28 cellular contexts compared by ENCODE assay signal in the genomic region with DNA sequence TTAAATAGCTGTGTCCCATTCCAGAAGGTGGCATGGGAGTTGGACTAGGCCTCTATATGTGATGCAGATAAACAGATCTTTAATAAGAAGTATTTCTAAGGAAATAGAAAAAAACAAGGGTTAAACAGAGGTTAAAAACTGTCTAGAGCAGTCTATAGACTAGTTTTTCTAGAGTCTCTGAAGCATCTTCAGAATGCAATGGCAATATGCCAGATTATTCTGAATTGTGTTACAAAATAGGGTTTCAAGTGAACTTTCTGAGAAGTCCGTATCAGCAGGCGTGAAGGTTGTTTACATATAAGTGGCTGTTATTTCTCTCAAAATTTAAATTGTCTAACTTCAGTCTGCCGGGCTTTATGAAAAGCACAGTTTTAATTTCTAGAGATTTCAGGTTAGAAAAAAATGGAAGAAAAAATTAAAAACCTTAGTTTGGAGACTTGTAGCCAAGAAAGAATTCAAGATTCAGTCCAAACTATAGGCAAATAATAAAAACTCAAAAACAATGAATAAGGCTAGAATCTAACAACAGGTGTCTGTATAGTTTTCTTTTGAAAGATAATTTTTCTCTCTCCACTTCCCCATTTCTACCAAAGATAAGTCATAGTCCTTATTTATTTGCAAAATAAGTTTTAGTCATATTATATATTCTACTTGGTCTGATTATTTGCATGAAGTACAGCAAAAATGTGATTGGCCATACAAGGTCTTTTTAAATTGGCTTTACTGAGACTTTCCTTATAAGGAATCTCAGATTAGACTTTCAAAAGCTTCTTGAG. TPM values are rescaled to one million over a fixed set of nuclear protein-coding genes. Genes with fewer than 3 reads are reported as not detected.
DNase-seq lines count a peak whose midpoint lies in the region; ATAC-seq and TF ChIP-seq lines count a peak whose summit lies in the region.
"Had no signal": no experiment of that assay in that cellular context is flagged by ENCODE, and none has a peak within 500 bp of the region (broad histone marks: within the 10 kb centered on the region; RNA-seq: fewer than 3 reads in every experiment).

No MANE protein-coding gene starts in this region.

- CTCF ChIA-PET in HCT116 (lab: Charles Lee) = no interaction called here

- no peak for DNase-seq in HCT116 (ENCODE audit: low read depth, low spot score)
- DNase-seq in RPMI8226 = peak; percentile 40
- DNase-seq in activated CD4-positive, alpha-beta T cell treated with anti-CD3 and anti-CD28 coated beads, Interleukin-2, amount 50 U/mL, for 4 hours = no peak
- DNase-seq in dedifferentiated amniotic fluid mesenchymal stem cell (ENCODE audit: extremely low spot score) = no peak
- DNase-seq in ovary = no peak
- DNase-seq in omental fat pad (ENCODE audit: low spot score) = no peak
- DNase-seq: activated CD4-positive, alpha-beta T cell treated with anti-CD3 and anti-CD28 coated beads for 4 hours; activated T-cell treated with anti-CD3 and anti-CD28 coated beads, Interleukin-2, amount 50 U/mL, for 24 hours; Caco-2; DMS79 treated with DMSO at 0.1 percent for 48 hours; effector memory CD8-positive, alpha-beta T cell; erythroblast; foreskin melanocyte; heart right ventricle; NCI-H1417 treated with DMSO at 0.1 percent for 48 hours; NCI-H2107; NCI-H446; NCI-H82; posterior cingulate gyrus; stimulated activated CD4-positive, alpha-beta T cell treated with anti-CD3 and anti-CD28 coated beads, Interleukin-2, amount 100 ng/mL, for 48 hours; substantia nigra had no signal

- H4K20me1 ChIP-seq in HCT116 (ENCODE audit: insufficient read depth) = no peaks in the 10 kb centered on the region

- intact Hi-C loops in HCT116 (cut with micrococcal nuclease) = no loop called here
- intact Hi-C loops in ovary (cut with DNase I) = no loop called here

- H3K4me2 ChIP-seq in HCT116 (ENCODE audit: low read length) = no peak overlapping the region

- 23 to 74% (median 45%) methylated on average over 3 of the region's 3 CpGs for WGBS in ovary, 3 donors

- RAD21 ChIA-PET in HCT116 (lab: Charles Lee; ENCODE audit: low non-redundant PET in 1 of 2, low total read pairs in 2 of 2, uncharacterized antibody in 2 of 2, unreplicated experiment in 2 of 2) = no interaction called here

- H3K36me3 ChIP-seq in HCT116 (ENCODE audit: control insufficient read depth in 1 of 2, insufficient read depth in 2 of 2, low read length in 2 of 2) (no peaks in the 10 kb centered on the region), iPS-20b (ENCODE audit: insufficient read depth, low read depth, low read length) (no peaks in the 10 kb centered on the region), ovary (no peaks in the 10 kb centered on the region)
- H3K36me3 ChIP-seq: heart right ventricle had no signal

- peak overlapping the region; percentile 18 for H2AFZ ChIP-seq in HCT116 (ENCODE audit: low read depth, low read length, poor library complexity, severe bottlenecking)

- TF ChIP-seq RAD21 in HCT116 (IDR thresholded peaks at IDR 0.05; ENCODE audit: low read depth) = no peak

- POLR2A ChIA-PET in HCT116 (lab: Charles Lee) = no interaction called here

- H3K9me3 ChIP-seq in HCT116 (ENCODE audit: control insufficient read depth in 1 of 2, insufficient read depth in 1 of 2, low read depth in 1 of 2, low read length in 2 of 2) (no peaks in the 10 kb centered on the region), iPS-20b (ENCODE audit: insufficient read depth, low read depth, low read length) (no peaks in the 10 kb centered on the region), ovary (no peaks in the 10 kb centered on the region)
- H3K9me3 ChIP-seq: Caco-2, heart right ventricle had no signal

- no peak overlapping the region for H3K27ac ChIP-seq in HCT116 (ENCODE audit: low read depth, low read length)
- H3K27ac ChIP-seq in iPS-20b (ENCODE audit: low read length) = peak overlapping the region; percentile 32
- no peak overlapping the region for H3K27ac ChIP-seq in ovary
- H3K27ac ChIP-seq: heart right ventricle had no signal

- ATAC-seq in HCT116 (no peak), omental fat pad (ENCODE audit: low FRiP score) (no peak)
- ATAC-seq: effector memory CD8-positive, alpha-beta T cell; heart right ventricle; right cardiac atrium had no signal

- no peaks in the 10 kb centered on the region for H3K27me3 ChIP-seq in HCT116 (ENCODE audit: insufficient read depth, low read length)
- H3K27me3 ChIP-seq in iPS-20b (ENCODE audit: insufficient read depth, low read length) = no peaks in the 10 kb centered on the region
- no peaks in the 10 kb centered on the region for H3K27me3 ChIP-seq in ovary
- H3K27me3 ChIP-seq: heart right ventricle had no signal

- no peak for TF ChIP-seq EP300 in ovary (IDR thresholded peaks at IDR 0.05)

- BruUV-seq in HCT116 (replicated peaks; lab: Mats Ljungman, UMichigan) = no TSS peak

- TF ChIP-seq POLR2A in HCT116 (IDR thresholded peaks at IDR 0.05; ENCODE audit: borderline replicate concordance, extremely low read depth, insufficient read depth, insufficient read length) (no peak), ovary (IDR thresholded peaks at IDR 0.05) (no peak)

- H3K9ac ChIP-seq in HCT116 (ENCODE audit: low read length) (no peak overlapping the region), iPS-20b (ENCODE audit: low read depth, low read length) (peak overlapping the region; percentile 34; the same call in 1 of the 2 replicates)

- TF ChIP-seq CTCF in HCT116 (IDR thresholded peaks at IDR 0.05 in 2 of 3, conservative IDR thresholded peaks at IDR 0.05 in 1 of 3; ENCODE audit: borderline replicate concordance in 1 of 3, insufficient read depth in 1 of 3, low read depth in 2 of 3, low read length in 2 of 3) (no peak), ovary (IDR thresholded peaks at IDR 0.05) (no peak), omental fat pad (IDR thresholded peaks at IDR 0.05) (no peak)

- no peaks in the 10 kb centered on the region for H3K9me2 ChIP-seq in HCT116 (ENCODE audit: insufficient read depth)

- H3K4me3 ChIP-seq in HCT116 (replicated peaks in 1 of 2; ENCODE audit: low read depth in 1 of 2, low read length in 2 of 2) (no peak overlapping the region), iPS-20b (ENCODE audit: low read length) (no peak overlapping the region), ovary (no peak overlapping the region)
- H3K4me3 ChIP-seq: heart right ventricle, lung had no signal

- H3K4me1 ChIP-seq in HCT116 (ENCODE audit: control insufficient read depth in 1 of 2, insufficient read depth in 2 of 2, low read length in 2 of 2) (peaks cover 0 to 3% of the 10 kb centered on the region in 2 experiments; a peak in 1 of 4 replicates), iPS-20b (ENCODE audit: insufficient read depth, low read length) (peaks cover 42% of the 10 kb centered on the region), ovary (ENCODE audit: insufficient read depth) (no peaks in the 10 kb centered on the region)
- H3K4me1 ChIP-seq: Caco-2 had no signal

- no peaks in the 10 kb centered on the region for H3K79me2 ChIP-seq in HCT116 (ENCODE audit: insufficient read depth, low read length)

TF ChIP-seq in HCT116, 20 proteins besides CTCF, POLR2A, EP300 and RAD21:
- TF ChIP-seq SIN3A (IDR thresholded peaks at IDR 0.05; ENCODE audit: low read depth) (no peak), CBX3 (IDR thresholded peaks at IDR 0.05; ENCODE audit: low read depth) (no peak)

RNA-seq across cellular contexts. Expression of gene OSTN, which starts 55.2 kb away (rescaled TPM):
- not detected for total RNA-seq in HCT116 (2021; ENCODE audit: unreplicated experiment)
- not detected in 2 replicates for polyA plus RNA-seq in HCT116 (2012)
- total RNA-seq in ovary = under 1 TPM in 2 of 7 donors, not detected in 5; 0.27 to 0.43 TPM
- polyA plus RNA-seq in ovary = under 1 TPM; 0.02 to 0.27 TPM
- total RNA-seq in omental fat pad = not detected
- total RNA-seq: activated CD8-positive, alpha-beta memory T cell treated with anti-CD3 and anti-CD28 coated beads for 36 hours; Caco-2; H1; lung; M059J; T-helper 2 cell treated with Interferon-gamma antibody and Interleukin-4, amounts not matched to agents 100 ng/mL and 5 ng/mL, for 36 hours had no signal
- polyA plus RNA-seq: H1, lung had no signal
